Comparison of ENCODE assay signal across 1 cellular context in the genomic region with DNA sequence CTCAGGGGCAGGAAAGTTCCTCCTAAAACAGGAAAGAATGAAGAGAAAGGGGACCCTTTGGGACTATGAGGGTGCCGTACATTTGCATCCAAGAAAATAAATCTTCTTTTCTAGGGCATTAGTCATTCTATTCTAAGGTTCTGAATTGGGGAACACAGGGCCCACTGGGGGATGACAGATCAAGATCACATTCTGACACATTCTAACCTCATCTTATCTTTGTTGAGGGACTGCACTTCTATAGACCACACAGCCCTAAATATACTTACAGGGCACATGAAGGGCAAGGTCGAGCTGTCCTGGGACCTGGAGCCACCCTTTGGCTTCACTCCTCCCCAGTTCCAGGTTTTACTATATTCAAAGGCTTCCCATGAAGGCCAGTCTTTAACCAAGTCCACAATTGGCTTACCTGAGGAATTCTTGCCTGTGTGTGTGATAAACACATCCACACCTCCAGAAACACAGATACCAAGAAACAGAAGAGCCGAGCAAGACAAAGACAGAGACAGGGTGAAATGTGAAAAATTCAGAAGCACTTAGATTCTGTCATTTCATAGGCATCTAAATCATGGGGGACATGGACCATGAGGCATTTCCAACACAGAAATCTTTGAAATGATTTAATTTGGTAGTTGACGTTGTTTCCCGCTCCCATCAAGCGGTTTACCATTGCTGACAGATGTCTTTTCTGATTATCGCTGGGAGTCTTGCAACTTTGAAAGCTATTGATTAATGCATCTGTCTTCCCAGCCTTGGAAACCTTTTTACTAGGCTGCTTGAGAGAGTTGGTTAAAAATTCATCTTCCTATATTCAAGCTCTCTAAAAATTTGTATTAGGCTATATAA.
A peak's percentile ranks its signal among the peaks of the same experiment; 100 is the strongest.
TF ChIP-seq lines count a peak whose summit lies in the region.

No MANE protein-coding gene starts in this region.

TF ChIP-seq in K562, 482 proteins besides CTCF, POLR2A, EP300 and RAD21 (continued from another document and continues in another):
- TF ChIP-seq TSHZ1 (CRISPR knock-in tag; IDR thresholded peaks at IDR 0.05) (no peak), SMARCE1 (IDR thresholded peaks at IDR 0.05) (peak; percentile 60; the same call in 1 of the 2 replicates), THAP7 (CRISPR knock-in tag; IDR thresholded peaks at IDR 0.05) (no peak), ZNF134 (CRISPR knock-in tag; conservative IDR thresholded peaks at IDR 0.05) (no peak), HBP1 (CRISPR knock-in tag; IDR thresholded peaks at IDR 0.05) (no peak), THRAP3 (IDR thresholded peaks at IDR 0.05; ENCODE audit: borderline replicate concordance) (no peak), BRF2 (IDR thresholded peaks at IDR 0.05; ENCODE audit: borderline replicate concordance, insufficient read depth, insufficient read length) (no peak), TAF15 (IDR thresholded peaks at IDR 0.05; ENCODE audit: low read depth, low read length) (no peak), ZNF436 (CRISPR knock-in tag; IDR thresholded peaks at IDR 0.05) (no peak), CHD4 (IDR thresholded peaks at IDR 0.05; ENCODE audit: insufficient read depth, insufficient replicate concordance, low read depth, low read length, poor library complexity, severe bottlenecking) (peak; percentile 14), ATF3 (IDR thresholded peaks at IDR 0.05) (peak; percentile 24; the same call in 1 of the 2 replicates), ATF3 (CRISPR knock-in tag; conservative IDR thresholded peaks at IDR 0.05) (no peak), PHF20 (IDR thresholded peaks at IDR 0.05; ENCODE audit: partially characterized antibody) (no peak), RAD51 (IDR thresholded peaks at IDR 0.05; ENCODE audit: borderline replicate concordance, low read depth) (no peak; the same call in 1 of the 2 replicates), MCM3 (IDR thresholded peaks at IDR 0.05) (no peak), PYGO2 (tag; IDR thresholded peaks at IDR 0.05) (no peak), GABPA (tag; conservative IDR thresholded peaks at IDR 0.05; ENCODE audit: low read depth) (0 out of 2 replicates have a peak, but pooled peaks have one; percentile 1), FOXJ3 (CRISPR knock-in tag; IDR thresholded peaks at IDR 0.05) (no peak), MCM5 (IDR thresholded peaks at IDR 0.05; ENCODE audit: low read depth) (no peak), NEUROD1 (IDR thresholded peaks at IDR 0.05; ENCODE audit: borderline replicate concordance, low read depth, low read length, partially characterized antibody) (peak; percentile 35), ZNF41 (CRISPR knock-in tag; conservative IDR thresholded peaks at IDR 0.05) (no peak), ETS2 (tag; IDR thresholded peaks at IDR 0.05; ENCODE audit: borderline replicate concordance, poor library complexity, severe bottlenecking) (no peak), ZNF77 (CRISPR knock-in tag; IDR thresholded peaks at IDR 0.05) (no peak), GTF2E2 (tag; IDR thresholded peaks at IDR 0.05) (no peak), ZNF143 (CRISPR knock-in tag; IDR thresholded peaks at IDR 0.05) (no peak), ZNF24 (IDR thresholded peaks at IDR 0.05) (no peak), DACH1 (IDR thresholded peaks at IDR 0.05; ENCODE audit: partially characterized antibody) (no peak), ILF3 (IDR thresholded peaks at IDR 0.05; ENCODE audit: borderline replicate concordance) (no peak), SREBF2 (CRISPR knock-in tag; IDR thresholded peaks at IDR 0.05) (no peak)
- TF ChIP-seq, protein P1, sequence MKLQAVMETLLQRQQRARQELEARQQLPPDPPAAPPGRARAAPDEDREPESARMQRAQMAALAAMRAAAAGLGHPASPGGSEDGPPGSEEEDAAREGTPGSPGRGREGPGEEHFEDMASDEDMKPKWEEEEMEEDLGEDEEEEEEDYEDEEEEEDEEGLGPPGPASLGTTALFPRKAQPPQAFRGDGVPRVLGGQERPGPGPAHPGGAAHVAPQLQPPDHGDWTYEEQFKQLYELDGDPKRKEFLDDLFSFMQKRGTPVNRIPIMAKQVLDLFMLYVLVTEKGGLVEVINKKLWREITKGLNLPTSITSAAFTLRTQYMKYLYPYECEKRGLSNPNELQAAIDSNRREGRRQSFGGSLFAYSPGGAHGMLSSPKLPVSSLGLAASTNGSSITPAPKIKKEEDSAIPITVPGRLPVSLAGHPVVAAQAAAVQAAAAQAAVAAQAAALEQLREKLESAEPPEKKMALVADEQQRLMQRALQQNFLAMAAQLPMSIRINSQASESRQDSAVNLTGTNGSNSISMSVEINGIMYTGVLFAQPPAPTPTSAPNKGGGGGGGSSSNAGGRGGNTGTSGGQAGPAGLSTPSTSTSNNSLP (IDR thresholded peaks at IDR 0.05; ENCODE audit: borderline replicate concordance, low read depth, low read length): no peak
- TF ChIP-seq, protein P2, sequence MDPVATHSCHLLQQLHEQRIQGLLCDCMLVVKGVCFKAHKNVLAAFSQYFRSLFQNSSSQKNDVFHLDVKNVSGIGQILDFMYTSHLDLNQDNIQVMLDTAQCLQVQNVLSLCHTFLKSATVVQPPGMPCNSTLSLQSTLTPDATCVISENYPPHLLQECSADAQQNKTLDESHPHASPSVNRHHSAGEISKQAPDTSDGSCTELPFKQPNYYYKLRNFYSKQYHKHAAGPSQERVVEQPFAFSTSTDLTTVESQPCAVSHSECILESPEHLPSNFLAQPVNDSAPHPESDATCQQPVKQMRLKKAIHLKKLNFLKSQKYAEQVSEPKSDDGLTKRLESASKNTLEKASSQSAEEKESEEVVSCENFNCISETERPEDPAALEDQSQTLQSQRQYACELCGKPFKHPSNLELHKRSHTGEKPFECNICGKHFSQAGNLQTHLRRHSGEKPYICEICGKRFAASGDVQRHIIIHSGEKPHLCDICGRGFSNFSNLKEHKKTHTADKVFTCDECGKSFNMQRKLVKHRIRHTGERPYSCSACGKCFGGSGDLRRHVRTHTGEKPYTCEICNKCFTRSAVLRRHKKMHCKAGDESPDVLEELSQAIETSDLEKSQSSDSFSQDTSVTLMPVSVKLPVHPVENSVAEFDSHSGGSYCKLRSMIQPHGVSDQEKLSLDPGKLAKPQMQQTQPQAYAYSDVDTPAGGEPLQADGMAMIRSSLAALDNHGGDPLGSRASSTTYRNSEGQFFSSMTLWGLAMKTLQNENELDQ (CRISPR knock-in tag; IDR thresholded peaks at IDR 0.05; ENCODE audit: borderline replicate concordance): no peak
- TF ChIP-seq, protein P3, sequence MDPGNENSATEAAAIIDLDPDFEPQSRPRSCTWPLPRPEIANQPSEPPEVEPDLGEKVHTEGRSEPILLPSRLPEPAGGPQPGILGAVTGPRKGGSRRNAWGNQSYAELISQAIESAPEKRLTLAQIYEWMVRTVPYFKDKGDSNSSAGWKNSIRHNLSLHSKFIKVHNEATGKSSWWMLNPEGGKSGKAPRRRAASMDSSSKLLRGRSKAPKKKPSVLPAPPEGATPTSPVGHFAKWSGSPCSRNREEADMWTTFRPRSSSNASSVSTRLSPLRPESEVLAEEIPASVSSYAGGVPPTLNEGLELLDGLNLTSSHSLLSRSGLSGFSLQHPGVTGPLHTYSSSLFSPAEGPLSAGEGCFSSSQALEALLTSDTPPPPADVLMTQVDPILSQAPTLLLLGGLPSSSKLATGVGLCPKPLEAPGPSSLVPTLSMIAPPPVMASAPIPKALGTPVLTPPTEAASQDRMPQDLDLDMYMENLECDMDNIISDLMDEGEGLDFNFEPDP (CRISPR knock-in tag; IDR thresholded peaks at IDR 0.05): no peak
- TF ChIP-seq, protein P4, sequence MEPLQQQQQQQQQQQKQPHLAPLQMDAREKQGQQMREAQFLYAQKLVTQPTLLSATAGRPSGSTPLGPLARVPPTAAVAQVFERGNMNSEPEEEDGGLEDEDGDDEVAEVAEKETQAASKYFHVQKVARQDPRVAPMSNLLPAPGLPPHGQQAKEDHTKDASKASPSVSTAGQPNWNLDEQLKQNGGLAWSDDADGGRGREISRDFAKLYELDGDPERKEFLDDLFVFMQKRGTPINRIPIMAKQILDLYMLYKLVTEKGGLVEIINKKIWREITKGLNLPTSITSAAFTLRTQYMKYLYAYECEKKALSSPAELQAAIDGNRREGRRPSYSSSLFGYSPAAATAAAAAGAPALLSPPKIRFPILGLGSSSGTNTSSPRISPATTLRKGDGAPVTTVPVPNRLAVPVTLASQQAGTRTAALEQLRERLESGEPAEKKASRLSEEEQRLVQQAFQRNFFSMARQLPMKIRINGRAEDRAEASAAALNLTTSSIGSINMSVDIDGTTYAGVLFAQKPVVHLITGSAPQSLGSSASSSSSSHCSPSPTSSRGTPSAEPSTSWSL (CRISPR knock-in tag; IDR thresholded peaks at IDR 0.05; ENCODE audit: borderline replicate concordance): no peak
- TF ChIP-seq, protein P5, sequence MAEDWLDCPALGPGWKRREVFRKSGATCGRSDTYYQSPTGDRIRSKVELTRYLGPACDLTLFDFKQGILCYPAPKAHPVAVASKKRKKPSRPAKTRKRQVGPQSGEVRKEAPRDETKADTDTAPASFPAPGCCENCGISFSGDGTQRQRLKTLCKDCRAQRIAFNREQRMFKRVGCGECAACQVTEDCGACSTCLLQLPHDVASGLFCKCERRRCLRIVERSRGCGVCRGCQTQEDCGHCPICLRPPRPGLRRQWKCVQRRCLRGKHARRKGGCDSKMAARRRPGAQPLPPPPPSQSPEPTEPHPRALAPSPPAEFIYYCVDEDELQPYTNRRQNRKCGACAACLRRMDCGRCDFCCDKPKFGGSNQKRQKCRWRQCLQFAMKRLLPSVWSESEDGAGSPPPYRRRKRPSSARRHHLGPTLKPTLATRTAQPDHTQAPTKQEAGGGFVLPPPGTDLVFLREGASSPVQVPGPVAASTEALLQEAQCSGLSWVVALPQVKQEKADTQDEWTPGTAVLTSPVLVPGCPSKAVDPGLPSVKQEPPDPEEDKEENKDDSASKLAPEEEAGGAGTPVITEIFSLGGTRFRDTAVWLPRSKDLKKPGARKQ (CRISPR knock-in tag; IDR thresholded peaks at IDR 0.05): no peak
- TF ChIP-seq, protein P6, sequence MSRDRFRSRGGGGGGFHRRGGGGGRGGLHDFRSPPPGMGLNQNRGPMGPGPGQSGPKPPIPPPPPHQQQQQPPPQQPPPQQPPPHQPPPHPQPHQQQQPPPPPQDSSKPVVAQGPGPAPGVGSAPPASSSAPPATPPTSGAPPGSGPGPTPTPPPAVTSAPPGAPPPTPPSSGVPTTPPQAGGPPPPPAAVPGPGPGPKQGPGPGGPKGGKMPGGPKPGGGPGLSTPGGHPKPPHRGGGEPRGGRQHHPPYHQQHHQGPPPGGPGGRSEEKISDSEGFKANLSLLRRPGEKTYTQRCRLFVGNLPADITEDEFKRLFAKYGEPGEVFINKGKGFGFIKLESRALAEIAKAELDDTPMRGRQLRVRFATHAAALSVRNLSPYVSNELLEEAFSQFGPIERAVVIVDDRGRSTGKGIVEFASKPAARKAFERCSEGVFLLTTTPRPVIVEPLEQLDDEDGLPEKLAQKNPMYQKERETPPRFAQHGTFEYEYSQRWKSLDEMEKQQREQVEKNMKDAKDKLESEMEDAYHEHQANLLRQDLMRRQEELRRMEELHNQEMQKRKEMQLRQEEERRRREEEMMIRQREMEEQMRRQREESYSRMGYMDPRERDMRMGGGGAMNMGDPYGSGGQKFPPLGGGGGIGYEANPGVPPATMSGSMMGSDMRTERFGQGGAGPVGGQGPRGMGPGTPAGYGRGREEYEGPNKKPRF (IDR thresholded peaks at IDR 0.05; ENCODE audit: low read depth, low read length): no peak
